24 cellular contexts compared by ENCODE assay signal in genomic region chr4:19158451-19158850, GRCh38.
"Had no signal": no experiment of that assay in that cellular context is flagged by ENCODE, and none has a peak within 500 bp of the region (broad histone marks: within the 10 kb centered on the region; RNA-seq: fewer than 3 reads in every experiment).

No MANE protein-coding gene starts in this region.

- H3K4me2 ChIP-seq: hepatocyte had no signal

- H3K4me1 ChIP-seq: esophagus muscularis mucosa, foreskin keratinocyte, gastroesophageal sphincter, heart left ventricle, left lung, lower lobe of right lung had no signal

- DNase-seq: dermis blood vessel endothelial cell; dorsolateral prefrontal cortex; effector CD4-positive, alpha-beta T cell; effector memory CD4-positive, alpha-beta T cell; foreskin keratinocyte; heart left ventricle; hypothalamus; immature natural killer cell; islet precursor cell; kidney; kidney glomerular epithelial cell; left colon; left lung; left ventricle myocardium superior; lower lobe of right lung; mesenchymal stem cell; mucosa of descending colon had no signal

- H3K36me3 ChIP-seq: esophagus muscularis mucosa, gastroesophageal sphincter, heart left ventricle, left lung, lower lobe of right lung had no signal

- H2AFZ ChIP-seq: hepatocyte had no signal

- FAIRE-seq: endothelial cell of umbilical vein, frontal cortex, kidney had no signal

- H3K4me1 Mint-ChIP-seq: immature natural killer cell had no signal

- H3K36me3 Mint-ChIP-seq: immature natural killer cell had no signal

- H3K27ac ChIP-seq: coronary artery, dorsolateral prefrontal cortex, esophagus muscularis mucosa, foreskin keratinocyte, gastroesophageal sphincter, heart left ventricle, hepatocyte, left lung, lower lobe of right lung had no signal

- H3K27me3 ChIP-seq: esophagus muscularis mucosa, foreskin keratinocyte, gastroesophageal sphincter, heart left ventricle, hepatocyte, left lung had no signal

- H3K4me3 ChIP-seq: coronary artery, dorsolateral prefrontal cortex, esophagus muscularis mucosa, gastroesophageal sphincter, heart left ventricle, hepatocyte, left lung, lower lobe of right lung, mucosa of descending colon had no signal

- H3K27ac Mint-ChIP-seq: immature natural killer cell, mesothelial cell of epicardium had no signal

- ATAC-seq: foreskin keratinocyte, gastroesophageal sphincter, heart left ventricle, left colon, left lung, left ventricle myocardium superior, lower lobe of right lung, mucosa of descending colon had no signal

- H3K4me3 Mint-ChIP-seq: immature natural killer cell, mesothelial cell of epicardium had no signal

- H3K79me2 ChIP-seq: hepatocyte had no signal
